In genomic region chr9:127953768-127954505, GRCh38 we compare ENCODE assay signal across 1 cellular context.
TF ChIP-seq lines count a peak whose summit lies in the region.

No MANE protein-coding gene starts in this region.

TF ChIP-seq in HepG2, 621 proteins besides CTCF, POLR2A, EP300 and RAD21:
- 0 out of 2 replicates have a peak, but pooled peaks have one; percentile 28 for TF ChIP-seq HNRNPL (IDR thresholded peaks at IDR 0.05; ENCODE audit: low read depth, low read length)
- TF ChIP-seq AGO2 (optimal IDR thresholded peaks at IDR 0.05; ENCODE audit: low read depth, low read length): peak; percentile 40
- no peak for TF ChIP-seq ETV6 (CRISPR knock-in tag; conservative IDR thresholded peaks at IDR 0.05)
- peak; percentile 91 for TF ChIP-seq ZNF629 (CRISPR knock-in tag; conservative IDR thresholded peaks at IDR 0.05)
- TF ChIP-seq POLR2AphosphoS2 (IDR thresholded peaks at IDR 0.05; ENCODE audit: low read depth, low read length): no peak
